8 cellular contexts compared by ENCODE assay signal in genomic region chr12:123365141-123365917, GRCh38. TPM values are rescaled to one million over a fixed set of nuclear protein-coding genes. Genes with fewer than 3 reads are reported as not detected.
DNase-seq lines count a peak whose midpoint lies in the region; ATAC-seq, FAIRE-seq and TF ChIP-seq lines count a peak whose summit lies in the region.

No MANE protein-coding gene starts in this region.

- H3K36me3 ChIP-seq in HepG2 (replicated peaks in 1 of 2; ENCODE audit: control insufficient read depth in 1 of 2, insufficient read depth in 2 of 2, low read length in 2 of 2), result no peaks in the 10 kb centered on the region

- no peaks in the 10 kb centered on the region for H3K9me3 Mint-ChIP-seq in CD14-positive monocyte
- H3K9me3 Mint-ChIP-seq in dendritic cell treated with granulocyte-macrophage colony-stimulating factor and Interleukin-4, amounts not matched to agents 40 ng/mL and 50 ng/mL, for 4 days, result no peaks in the 10 kb centered on the region

- 1% methylated on average over 19 of the region's 50 CpGs for WGBS in HepG2 (ENCODE audit: low lambda C conversion rate)

- H3K79me2 ChIP-seq in HepG2 (ENCODE audit: insufficient read depth, low read length), result peaks cover 38% of the 10 kb centered on the region

- H2AFZ ChIP-seq in HepG2 (ENCODE audit: low read length), result peak overlapping the region; percentile 48

- peak; percentile 41 for TF ChIP-seq RAD21 in HepG2 (CRISPR knock-in tag; IDR thresholded peaks at IDR 0.05)

- H3K9ac ChIP-seq in HepG2 (ENCODE audit: insufficient read depth, low read depth, low read length), result peak overlapping the region; percentile 79

- CTCF ChIA-PET in HepG2 (lab: Yijun Ruan, JAX; ENCODE audit: low intra/inter-chr PET ratio, low total read pairs), result no interaction called here

- peaks cover 27% of the 10 kb centered on the region for H4K20me1 ChIP-seq in HepG2 (ENCODE audit: insufficient read depth, low read length)

- POLR2A ChIA-PET in HepG2 (lab: Yijun Ruan, JAX), result interaction anchor here (0.7 to 4.9 kb wide), 29 partner anchors 8 to 399 kb away, joined by 3 to 121 read pairs (median 5); partner anchors contain the start of genes ABCB9, DDX55, EIF2B1 and GTF2H3

- peaks cover 18% of the 10 kb centered on the region for H3K4me1 Mint-ChIP-seq in CD14-positive monocyte
- H3K4me1 Mint-ChIP-seq in dendritic cell treated with granulocyte-macrophage colony-stimulating factor and Interleukin-4, amounts not matched to agents 40 ng/mL and 50 ng/mL, for 4 days (ENCODE audit: low read depth), result peaks cover 25% of the 10 kb centered on the region

- DNase-seq in CD14-positive monocyte (ENCODE audit: low spot score) (peak; percentile 99), NCI-H526 treated with DMSO at 0.1 percent for 48 hours (lab: John Stamatoyannopoulos, UW) (peak; percentile 98), HepG2 (ENCODE audit: low spot score) (peak; percentile 96)
- peak; percentile 96 for DNase-seq in activated CD4-positive, alpha-beta T cell treated with anti-CD3 and anti-CD28 coated beads, Interleukin-2, amount 50 U/mL, for 1 hour
- DNase-seq in stimulated activated CD4-positive, alpha-beta T cell treated with anti-CD3 and anti-CD28 coated beads, Interleukin-4, amount 100 ng/mL, for 1 hour, result peak; percentile 94

- peak overlapping the region; percentile 97 for H3K27ac ChIP-seq in HepG2 (ENCODE audit: extremely low read length, insufficient read depth, low read length)

- H3K4me1 ChIP-seq in HepG2 (ENCODE audit: insufficient read depth, low read length), result peaks cover 30% of the 10 kb centered on the region

- ATAC-seq in GM19328 (IDR thresholded peaks at IDR 0.05; ENCODE audit: unreplicated experiment), result peak; percentile 60
- peak; percentile 58 for ATAC-seq in HG03520 (IDR thresholded peaks at IDR 0.05; ENCODE audit: unreplicated experiment)
- ATAC-seq in HepG2, result peak; percentile 83

- no peaks in the 10 kb centered on the region; a peak in 1 of 5 replicates for H3K27me3 ChIP-seq in HepG2 (ENCODE audit: control insufficient read depth in 1 of 2, insufficient read depth in 2 of 2, low read length in 2 of 2)

- TF ChIP-seq EP300 in HepG2 (IDR thresholded peaks at IDR 0.05; ENCODE audit: low read depth in 2 of 2, low read length in 2 of 2) (peak in 1 of 2 experiments; percentile 20; a peak in 1 of 4 replicates), HepG2 (CRISPR knock-in tag; IDR thresholded peaks at IDR 0.05; ENCODE audit: borderline replicate concordance) (no peak)

- H3K36me3 Mint-ChIP-seq in CD14-positive monocyte, result peaks cover 0 to 5% of the 10 kb centered on the region in 2 donors
- H3K36me3 Mint-ChIP-seq in dendritic cell treated with granulocyte-macrophage colony-stimulating factor and Interleukin-4, amounts not matched to agents 40 ng/mL and 50 ng/mL, for 4 days (ENCODE audit: low read depth), result peaks cover 15% of the 10 kb centered on the region

- H3K27ac Mint-ChIP-seq in CD14-positive monocyte, result peak overlapping the region; percentile 97 to 99 (median 98)
- H3K27ac Mint-ChIP-seq in dendritic cell treated with granulocyte-macrophage colony-stimulating factor and Interleukin-4, amounts not matched to agents 40 ng/mL and 50 ng/mL, for 4 days, result peak overlapping the region; percentile 96

- H3K4me2 ChIP-seq in HepG2 (ENCODE audit: low read depth, low read length), result peak overlapping the region; percentile 85

- H3K4me3 Mint-ChIP-seq in CD14-positive monocyte, result peak overlapping the region; percentile 91 to 94
- peak overlapping the region; percentile 87 for H3K4me3 Mint-ChIP-seq in dendritic cell treated with granulocyte-macrophage colony-stimulating factor and Interleukin-4, amounts not matched to agents 40 ng/mL and 50 ng/mL, for 4 days

- peak; percentile 88 for FAIRE-seq in HepG2 (lab: Jason Lieb, UNC)

- H3K9me3 ChIP-seq in HepG2 (ENCODE audit: low read length), result no peaks in the 10 kb centered on the region

- in situ Hi-C loops in HepG2 (cut with HindIII; ENCODE audit: extremely low pct_ligation_motif_present, low pct_unique_long_range_greater_than_20kb), result no loop called here

- H3K27me3 Mint-ChIP-seq in CD14-positive monocyte (ENCODE audit: low read depth in 3 of 3), result peaks cover 0 to 2% (median 2%) of the 10 kb centered on the region in 3 donors
- H3K27me3 Mint-ChIP-seq in dendritic cell treated with granulocyte-macrophage colony-stimulating factor and Interleukin-4, amounts not matched to agents 40 ng/mL and 50 ng/mL, for 4 days, result no peaks in the 10 kb centered on the region

- H3K4me3 ChIP-seq in HepG2 (replicated peaks in 1 of 3; ENCODE audit: insufficient read depth in 1 of 3, low read depth in 2 of 3, low read length in 3 of 3), result peak overlapping the region; percentile 94 to 98 (median 96)

- intact Hi-C loops in CD14-positive monocyte (cut with micrococcal nuclease) (loop anchor here (2.0 to 10.0 kb wide), 3 partner anchors 17 to 391 kb away; partner anchors contain the start of genes KMT5A (in 1 of the 2) and OGFOD2 (in 1 of the 2)), HepG2 (cut with micrococcal nuclease; ENCODE audit: unreplicated experiment) (loop anchor here (1.0 kb wide), 1 partner anchor 18 kb away; no protein-coding TSS in a partner anchor)
- intact Hi-C loops in dendritic cell treated with granulocyte-macrophage colony-stimulating factor and Interleukin-4, amounts not matched to agents 40 ng/mL and 50 ng/mL, for 4 days (cut with micrococcal nuclease), result loop anchor here (1.0 to 10.0 kb wide), 3 partner anchors 18 to 69 kb away; partner anchors contain the start of gene RILPL2

- peak; percentile 79 to 89 for TF ChIP-seq POLR2A in HepG2 (IDR thresholded peaks at IDR 0.05; ENCODE audit: insufficient read depth in 1 of 2, low read depth in 2 of 2, low read length in 2 of 2)

- BruUV-seq in HepG2 (replicated peaks; lab: Mats Ljungman, UMichigan), result TSS peak; percentile 96

- TF ChIP-seq CTCF in CD14-positive monocyte (IDR thresholded peaks at IDR 0.05), result peak; percentile 82
- peak; percentile 86 for TF ChIP-seq CTCF in HepG2 (CRISPR knock-in tag; IDR thresholded peaks at IDR 0.05)

RNA-seq across cellular contexts. Expression of gene SBNO1, which starts 0.7 kb away (rescaled TPM):
- polyA plus RNA-seq in CD14-positive monocyte, result 10 to 100 TPM; 11.4 to 16.9 TPM
- 40.2 and 69.6 TPM in 2 replicates for total RNA-seq in HepG2 (2016; rRNA removed; fragmentation: Illumina TruSeq; extraction: Trizol)
- total RNA-seq in HepG2 (2016; cell fraction: cytosol; rRNA removed; fragmentation: Illumina TruSeq; extraction: Trizol; ENCODE audit: low read depth), result 5.9 and 8.0 TPM in 2 replicates
- 38.7 and 67.2 TPM in 2 replicates for total RNA-seq in HepG2 (2016; cell fraction: insoluble cytoplasmic fraction; rRNA removed; fragmentation: Illumina TruSeq; extraction: Trizol)
- 14.1 and 16.7 TPM in 2 replicates for total RNA-seq in HepG2 (2016; cell fraction: membrane; rRNA removed; fragmentation: Illumina TruSeq; extraction: Trizol)
- 29.6 and 33.9 TPM in 2 replicates for total RNA-seq in HepG2 (2016; cell fraction: nucleus; rRNA removed; fragmentation: Illumina TruSeq; extraction: Trizol)
- 8.7 and 10.9 TPM in 2 replicates for polyA plus RNA-seq in HepG2 (2011; rRNA removed)
- 4.5 and 6.6 TPM in 2 replicates for polyA plus RNA-seq in HepG2 (2011; cell fraction: cytosol; rRNA removed)
- polyA plus RNA-seq in HepG2 (2011; cell fraction: nucleus; rRNA removed), result 7.7 and 8.7 TPM in 2 replicates
- 12.0 and 12.8 TPM in 2 replicates for polyA plus RNA-seq in HepG2 (2012)
- 0.65 and 0.78 TPM in 2 replicates for polyA plus RNA-seq in HepG2 (2016; cell fraction: cytosol; fragmentation: Illumina TruSeq; extraction: Trizol; ENCODE audit: low read depth)
- 22.2 and 22.3 TPM in 2 replicates for polyA plus RNA-seq in HepG2 (2016; cell fraction: insoluble cytoplasmic fraction; fragmentation: Illumina TruSeq; extraction: Trizol; ENCODE audit: low read depth)
- polyA plus RNA-seq in HepG2 (2016; cell fraction: membrane; fragmentation: Illumina TruSeq; extraction: Trizol; ENCODE audit: low read depth), result 2.0 and 2.5 TPM in 2 replicates
- 20.8 and 22.6 TPM in 2 replicates for polyA plus RNA-seq in HepG2 (2016; cell fraction: nucleus; fragmentation: Illumina TruSeq; extraction: Trizol; ENCODE audit: insufficient read depth, low read depth)
- 14.7 and 18.6 TPM in 2 replicates for polyA minus RNA-seq in HepG2 (2011; rRNA and poly(A)+ RNA removed; ENCODE audit: low replicate concordance)
- polyA minus RNA-seq in HepG2 (2011; cell fraction: cytosol; rRNA and poly(A)+ RNA removed), result 20.0 and 21.5 TPM in 2 replicates
- polyA minus RNA-seq in HepG2 (2011; cell fraction: nucleus; rRNA and poly(A)+ RNA removed), result 22.9 and 23.6 TPM in 2 replicates

RNA-seq across cellular contexts. Expression of gene KMT5A, which starts 18.6 kb away (rescaled TPM):
- polyA plus RNA-seq in CD14-positive monocyte (1 to 10 TPM in 1 of 2 donors, under 1 TPM in 1; 0.81 to 2.6 TPM), HepG2 (2011; rRNA removed) (12.4 and 14.0 TPM in 2 replicates)
- 22.5 and 26.5 TPM in 2 replicates for total RNA-seq in HepG2 (2016; rRNA removed; fragmentation: Illumina TruSeq; extraction: Trizol)
- 13.8 and 16.3 TPM in 2 replicates for total RNA-seq in HepG2 (2016; cell fraction: cytosol; rRNA removed; fragmentation: Illumina TruSeq; extraction: Trizol; ENCODE audit: low read depth)
- total RNA-seq in HepG2 (2016; cell fraction: insoluble cytoplasmic fraction; rRNA removed; fragmentation: Illumina TruSeq; extraction: Trizol), result 16.0 and 25.9 TPM in 2 replicates
- total RNA-seq in HepG2 (2016; cell fraction: membrane; rRNA removed; fragmentation: Illumina TruSeq; extraction: Trizol), result 31.1 and 32.8 TPM in 2 replicates
- total RNA-seq in HepG2 (2016; cell fraction: nucleus; rRNA removed; fragmentation: Illumina TruSeq; extraction: Trizol), result 17.0 and 22.2 TPM in 2 replicates
- 10.2 and 11.2 TPM in 2 replicates for polyA plus RNA-seq in HepG2 (2011; cell fraction: cytosol; rRNA removed)
- 22.9 and 26.6 TPM in 2 replicates for polyA plus RNA-seq in HepG2 (2011; cell fraction: nucleus; rRNA removed)
- polyA plus RNA-seq in HepG2 (2012), result 13.4 and 18.1 TPM in 2 replicates
- polyA plus RNA-seq in HepG2 (2016; cell fraction: cytosol; fragmentation: Illumina TruSeq; extraction: Trizol; ENCODE audit: low read depth), result 16.7 and 20.1 TPM in 2 replicates
- 22.9 and 33.7 TPM in 2 replicates for polyA plus RNA-seq in HepG2 (2016; cell fraction: insoluble cytoplasmic fraction; fragmentation: Illumina TruSeq; extraction: Trizol; ENCODE audit: low read depth)
- 35.7 and 39.3 TPM in 2 replicates for polyA plus RNA-seq in HepG2 (2016; cell fraction: membrane; fragmentation: Illumina TruSeq; extraction: Trizol; ENCODE audit: low read depth)
- polyA plus RNA-seq in HepG2 (2016; cell fraction: nucleus; fragmentation: Illumina TruSeq; extraction: Trizol; ENCODE audit: insufficient read depth, low read depth), result 49.9 and 50.4 TPM in 2 replicates
- polyA minus RNA-seq in HepG2 (2011; rRNA and poly(A)+ RNA removed; ENCODE audit: low replicate concordance), result 6.8 and 27.9 TPM in 2 replicates
- 7.7 and 7.9 TPM in 2 replicates for polyA minus RNA-seq in HepG2 (2011; cell fraction: cytosol; rRNA and poly(A)+ RNA removed)
- 14.9 and 17.4 TPM in 2 replicates for polyA minus RNA-seq in HepG2 (2011; cell fraction: nucleus; rRNA and poly(A)+ RNA removed)

Comparison
In these comparisons a context has a peak if more than half of its experiments do, and no peak if none do; other contexts are left out.
1. Peak in every context shown above with its lines: DNase-seq, ATAC-seq, H3K4me3 ChIP-seq and H3K27ac ChIP-seq.